ENCODE assay signal across 1 cellular context in genomic region chr7:35736725-35737124, GRCh38.
TF ChIP-seq lines count a peak whose summit lies in the region.

No MANE protein-coding gene starts in this region.

TF ChIP-seq in HepG2, 621 proteins besides CTCF, POLR2A, EP300 and RAD21 (continued from another document and continues in another):
- TF ChIP-seq ZNF318 (CRISPR knock-in tag; IDR thresholded peaks at IDR 0.05) (no peak), ZFP36L2 (CRISPR knock-in tag; IDR thresholded peaks at IDR 0.05) (no peak), ZNF136 (CRISPR knock-in tag; IDR thresholded peaks at IDR 0.05; ENCODE audit: low read depth) (no peak), NFE2L1 (CRISPR knock-in tag; IDR thresholded peaks at IDR 0.05; ENCODE audit: borderline replicate concordance) (no peak), PATZ1 (CRISPR knock-in tag; IDR thresholded peaks at IDR 0.05) (no peak), ZNF432 (CRISPR knock-in tag; IDR thresholded peaks at IDR 0.05; ENCODE audit: borderline replicate concordance) (no peak), ZNF552 (CRISPR knock-in tag; IDR thresholded peaks at IDR 0.05; ENCODE audit: borderline replicate concordance) (no peak), ESRRA (CRISPR knock-in tag; IDR thresholded peaks at IDR 0.05; ENCODE audit: low read depth) (no peak), ZNF766 (CRISPR knock-in tag; IDR thresholded peaks at IDR 0.05; ENCODE audit: borderline replicate concordance) (no peak), ZNF335 (CRISPR knock-in tag; IDR thresholded peaks at IDR 0.05) (no peak), HDAC1 (CRISPR knock-in tag; IDR thresholded peaks at IDR 0.05) (no peak), FOXP4 (CRISPR knock-in tag; IDR thresholded peaks at IDR 0.05) (peak; percentile 54; the same call in 1 of the 2 replicates), ISL2 (CRISPR knock-in tag; IDR thresholded peaks at IDR 0.05) (peak; percentile 50; the same call in 1 of the 2 replicates), SAP130 (CRISPR knock-in tag; IDR thresholded peaks at IDR 0.05; ENCODE audit: low read depth) (peak; percentile 65), ZC3H13 (CRISPR knock-in tag; IDR thresholded peaks at IDR 0.05) (no peak), PPARG (CRISPR knock-in tag; conservative IDR thresholded peaks at IDR 0.05) (peak; percentile 93), SOX5 (CRISPR knock-in tag; IDR thresholded peaks at IDR 0.05; ENCODE audit: borderline replicate concordance) (peak; percentile 97), GFI1 (CRISPR knock-in tag; IDR thresholded peaks at IDR 0.05; ENCODE audit: borderline replicate concordance) (no peak), ZFAT (CRISPR knock-in tag; conservative IDR thresholded peaks at IDR 0.05) (no peak), THAP8 (CRISPR knock-in tag; IDR thresholded peaks at IDR 0.05; ENCODE audit: borderline replicate concordance) (no peak), SP5 (CRISPR knock-in tag; IDR thresholded peaks at IDR 0.05; ENCODE audit: borderline replicate concordance, low read depth) (no peak), SRSF1 (optimal IDR thresholded peaks at IDR 0.05; ENCODE audit: low read depth, low read length) (no peak), IRF1 (CRISPR knock-in tag; IDR thresholded peaks at IDR 0.05; ENCODE audit: low read depth) (no peak), CHCHD3 (CRISPR knock-in tag; IDR thresholded peaks at IDR 0.05) (no peak), NFE2L2 (IDR thresholded peaks at IDR 0.05; ENCODE audit: low read length) (peak; percentile 49; the same call in 1 of the 2 replicates), CBX5 (CRISPR knock-in tag; IDR thresholded peaks at IDR 0.05; ENCODE audit: borderline replicate concordance) (no peak), GABPB1 (CRISPR knock-in tag; IDR thresholded peaks at IDR 0.05) (no peak), MED8 (CRISPR knock-in tag; IDR thresholded peaks at IDR 0.05; ENCODE audit: insufficient replicate concordance) (no peak), ATF7 (IDR thresholded peaks at IDR 0.05) (no peak), ATF7 (CRISPR knock-in tag; IDR thresholded peaks at IDR 0.05) (no peak), THYN1 (CRISPR knock-in tag; IDR thresholded peaks at IDR 0.05; ENCODE audit: borderline replicate concordance, low read depth) (no peak), SRSF4 (IDR thresholded peaks at IDR 0.05; ENCODE audit: low read depth, low read length, poor library complexity, severe bottlenecking) (no peak), ZNF619 (CRISPR knock-in tag; IDR thresholded peaks at IDR 0.05) (no peak), SRSF9 (IDR thresholded peaks at IDR 0.05; ENCODE audit: borderline replicate concordance, insufficient read depth, low read depth, low read length, poor library complexity, severe bottlenecking) (no peak), ZSCAN31 (CRISPR knock-in tag; IDR thresholded peaks at IDR 0.05; ENCODE audit: low read depth) (no peak), CSRNP2 (CRISPR knock-in tag; conservative IDR thresholded peaks at IDR 0.05; ENCODE audit: low read depth) (no peak), ATF4 (CRISPR knock-in tag; IDR thresholded peaks at IDR 0.05) (no peak), ZNF775 (CRISPR knock-in tag; IDR thresholded peaks at IDR 0.05; ENCODE audit: borderline replicate concordance) (no peak), ARID4A (CRISPR knock-in tag; IDR thresholded peaks at IDR 0.05; ENCODE audit: borderline replicate concordance) (no peak), TIGD3 (CRISPR knock-in tag; IDR thresholded peaks at IDR 0.05; ENCODE audit: borderline replicate concordance) (no peak)
